Comparison of ENCODE assay signal across 1 cellular context in genomic region chr19:18135712-18136584, GRCh38.
TF ChIP-seq lines count a peak whose summit lies in the region.

No MANE protein-coding gene starts in this region.

TF ChIP-seq in HepG2, 621 proteins besides CTCF, POLR2A, EP300 and RAD21 (continued from another document and continues in another):
- TF ChIP-seq ZHX2 (IDR thresholded peaks at IDR 0.05; ENCODE audit: low read depth) (peak; percentile 64; the same call in 1 of the 2 replicates), ZHX2 (CRISPR knock-in tag; IDR thresholded peaks at IDR 0.05; ENCODE audit: borderline replicate concordance) (no peak), SAFB2 (CRISPR knock-in tag; IDR thresholded peaks at IDR 0.05; ENCODE audit: borderline replicate concordance, low read depth) (no peak), ZNF44 (CRISPR knock-in tag; IDR thresholded peaks at IDR 0.05) (peak; percentile 81; the same call in 1 of the 2 replicates), ZBTB37 (CRISPR knock-in tag; IDR thresholded peaks at IDR 0.05) (no peak), MXI1 (IDR thresholded peaks at IDR 0.05; ENCODE audit: borderline replicate concordance, low read depth, low read length) (peak; percentile 78; the same call in 1 of the 3 replicates), RBM22 (optimal IDR thresholded peaks at IDR 0.05; ENCODE audit: low read length) (no peak), ONECUT2 (CRISPR knock-in tag; IDR thresholded peaks at IDR 0.05) (no peak), ZXDC (CRISPR knock-in tag; IDR thresholded peaks at IDR 0.05) (no peak), NR2F2 (IDR thresholded peaks at IDR 0.05; ENCODE audit: borderline replicate concordance, low read depth) (no peak), ZFAT (CRISPR knock-in tag; conservative IDR thresholded peaks at IDR 0.05) (no peak), MLXIP (CRISPR knock-in tag; IDR thresholded peaks at IDR 0.05; ENCODE audit: borderline replicate concordance) (peak; percentile 97), ZNF576 (CRISPR knock-in tag; IDR thresholded peaks at IDR 0.05) (no peak), MLX (CRISPR knock-in tag; IDR thresholded peaks at IDR 0.05) (peak; percentile 100), NFATC3 (CRISPR knock-in tag; IDR thresholded peaks at IDR 0.05) (no peak), SRF (IDR thresholded peaks at IDR 0.05; ENCODE audit: low read depth, low read length) (no peak), RNF219 (CRISPR knock-in tag; IDR thresholded peaks at IDR 0.05) (no peak), SOX6 (IDR thresholded peaks at IDR 0.05) (no peak), SOX6 (CRISPR knock-in tag; IDR thresholded peaks at IDR 0.05) (peak; percentile 33; the same call in 1 of the 2 replicates), CENPX (CRISPR knock-in tag; IDR thresholded peaks at IDR 0.05) (no peak), SETDB1 (CRISPR knock-in tag; IDR thresholded peaks at IDR 0.05; ENCODE audit: borderline replicate concordance) (no peak), RBM39 (IDR thresholded peaks at IDR 0.05; ENCODE audit: low read depth, low read length, poor library complexity, severe bottlenecking) (no peak), ZNF598 (CRISPR knock-in tag; IDR thresholded peaks at IDR 0.05; ENCODE audit: borderline replicate concordance) (no peak), ZNF770 (CRISPR knock-in tag; IDR thresholded peaks at IDR 0.05) (peak; percentile 100), ZNF570 (CRISPR knock-in tag; IDR thresholded peaks at IDR 0.05; ENCODE audit: borderline replicate concordance) (no peak), CENPBD1 (CRISPR knock-in tag; IDR thresholded peaks at IDR 0.05; ENCODE audit: borderline replicate concordance, low read depth) (no peak), ZNF30 (CRISPR knock-in tag; IDR thresholded peaks at IDR 0.05) (no peak), SIX1 (CRISPR knock-in tag; IDR thresholded peaks at IDR 0.05; ENCODE audit: borderline replicate concordance) (no peak), NCOA2 (CRISPR knock-in tag; IDR thresholded peaks at IDR 0.05) (peak; percentile 75), ZNF33A (CRISPR knock-in tag; IDR thresholded peaks at IDR 0.05; ENCODE audit: borderline replicate concordance) (no peak), ZNF878 (CRISPR knock-in tag; IDR thresholded peaks at IDR 0.05) (peak; percentile 92; the same call in 1 of the 2 replicates), ZNF691 (CRISPR knock-in tag; IDR thresholded peaks at IDR 0.05; ENCODE audit: borderline replicate concordance, low read depth) (0 out of 2 replicates have a peak, but pooled peaks have one; percentile 23), CEBPZ (IDR thresholded peaks at IDR 0.05; ENCODE audit: low read length) (no peak)
